In genomic region chr3:74693696-74694393, GRCh38 we compare ENCODE assay signal across 22 cellular contexts.
"Had no signal": no experiment of that assay in that cellular context is flagged by ENCODE, and none has a peak within 500 bp of the region (broad histone marks: within the 10 kb centered on the region; RNA-seq: fewer than 3 reads in every experiment).

No MANE protein-coding gene starts in this region.

- H3K27me3 ChIP-seq: breast epithelium, suprapubic skin, upper lobe of left lung had no signal

- H3K4me3 Mint-ChIP-seq: activated CD4-positive, alpha-beta T cell treated with anti-CD3 and anti-CD28 coated beads, Interleukin-2, amount 10 ng/mL, durations not matched to agents 24 days and 14 days; activated CD8-positive, alpha-beta T cell treated with anti-CD3 and anti-CD28 coated beads for 36 hours; activated naive CD4-positive, alpha-beta T cell treated with anti-CD3 and anti-CD28 coated beads for 36 hours; stimulated activated naive CD8-positive, alpha-beta T cell treated with anti-CD3 and anti-CD28 coated beads, Interleukin-15, Interleukin-2, amounts not matched to agents 100 ng/mL and 50 ng/mL, for 24 hours had no signal

- H3K27ac ChIP-seq: breast epithelium, skin epidermis, suprapubic skin, upper lobe of left lung had no signal

- H3K4me1 ChIP-seq: breast epithelium, suprapubic skin, upper lobe of left lung had no signal

- H3K27ac Mint-ChIP-seq: activated CD4-positive, alpha-beta T cell treated with anti-CD3 and anti-CD28 coated beads, Interleukin-2, amount 10 ng/mL, durations not matched to agents 24 days and 14 days; activated CD8-positive, alpha-beta T cell treated with anti-CD3 and anti-CD28 coated beads for 36 hours; activated naive CD4-positive, alpha-beta T cell treated with anti-CD3 and anti-CD28 coated beads for 36 hours; stimulated activated naive CD8-positive, alpha-beta T cell treated with anti-CD3 and anti-CD28 coated beads, Interleukin-15, Interleukin-2, amounts not matched to agents 100 ng/mL and 50 ng/mL, for 24 hours had no signal

- H3K4me1 Mint-ChIP-seq: activated CD4-positive, alpha-beta T cell treated with anti-CD3 and anti-CD28 coated beads, Interleukin-2, amount 10 ng/mL, durations not matched to agents 24 days and 14 days had no signal

- ATAC-seq: activated CD8-positive, alpha-beta T cell treated with anti-CD3 and anti-CD28 coated beads for 36 hours; esophagus mucosa; left colon had no signal

- H3K9me3 ChIP-seq: breast epithelium, suprapubic skin, upper lobe of left lung had no signal

- DNase-seq: activated CD4-positive, alpha-beta T cell treated with anti-CD3 and anti-CD28 coated beads, Interleukin-2, amount 10 ng/mL, durations not matched to agents 24 days and 14 days; activated CD4-positive, CD25-positive, alpha-beta regulatory T cell; activated CD8-positive, alpha-beta T cell treated with anti-CD3 and anti-CD28 coated beads for 36 hours; activated naive CD4-positive, alpha-beta T cell treated with anti-CD3 and anti-CD28 coated beads for 36 hours; activated T-cell treated with anti-CD3 and anti-CD28 coated beads, Interleukin-2, amount 50 U/mL, for 1 hour; aorta; cerebellar nuclear complex; effector CD4-positive, alpha-beta T cell; left colon; mammary epithelial cell; midbrain; occipital lobe; posterior cingulate gyrus; retina; T-helper 1 cell; T-helper 9 cell; upper lobe of left lung had no signal

- H3K36me3 ChIP-seq: breast epithelium, suprapubic skin, upper lobe of left lung had no signal

- H3K27me3 Mint-ChIP-seq: activated CD4-positive, alpha-beta T cell treated with anti-CD3 and anti-CD28 coated beads, Interleukin-2, amount 10 ng/mL, durations not matched to agents 24 days and 14 days; activated CD8-positive, alpha-beta T cell treated with anti-CD3 and anti-CD28 coated beads for 36 hours; stimulated activated naive CD8-positive, alpha-beta T cell treated with anti-CD3 and anti-CD28 coated beads, Interleukin-15, Interleukin-2, amounts not matched to agents 100 ng/mL and 50 ng/mL, for 24 hours had no signal

- H3K4me3 ChIP-seq: breast epithelium, skin epidermis, suprapubic skin, upper lobe of left lung had no signal
